8 cellular contexts compared by ENCODE assay signal in genomic region chr12:48105321-48105866, GRCh38. TPM values are rescaled to one million over a fixed set of nuclear protein-coding genes. Genes with fewer than 3 reads are reported as not detected.
DNase-seq lines count a peak whose midpoint lies in the region; ATAC-seq and TF ChIP-seq lines count a peak whose summit lies in the region.

No MANE protein-coding gene starts in this region.

- H3K9me3 ChIP-seq in liver (ENCODE audit: control insufficient read depth in 4 of 4, low read length in 3 of 4): no peaks in the 10 kb centered on the region

- H3K27ac ChIP-seq in C4-2B: peak overlapping the region; percentile 95
- H3K27ac ChIP-seq in brain microvascular endothelial cell: peak overlapping the region; percentile 96
- peak overlapping the region; percentile 85 to 95 for H3K27ac ChIP-seq in liver (ENCODE audit: low read depth in 1 of 2, low read length in 2 of 2)

- in situ Hi-C loops in brain microvascular endothelial cell (cut with HindIII; ENCODE audit: low pct_ligation_motif_present, low sequenced_read_pairs): no loop called here

- DNase-seq in T-helper 2 cell: peak; percentile 9 to 56 (median 45)
- peak; percentile 7 for DNase-seq in brain microvascular endothelial cell
- DNase-seq in stimulated activated CD8-positive, alpha-beta memory T cell treated with anti-CD3 and anti-CD28 coated beads, Interleukin-7, amount 100 ng/mL, for 24 hours (ENCODE audit: low read depth): peak; percentile 22
- DNase-seq in NK-92 treated with Interleukin-12 subunit alpha and Interleukin-12 subunit beta, amount 100 ng/mL, for 24 hours (lab: John Stamatoyannopoulos, UW): no peak

- under 1% methylated on average over 30 of the region's 30 CpGs for WGBS in liver

- H3K4me3 ChIP-seq in brain microvascular endothelial cell (ENCODE audit: low read depth, low read length) (peak overlapping the region; percentile 89), liver (ENCODE audit: low read depth in 1 of 3, low read length in 3 of 3) (peak overlapping the region; percentile 90 to 99 (median 98))

- H3K36me3 ChIP-seq in brain microvascular endothelial cell (replicated peaks) (no peaks in the 10 kb centered on the region), liver (ENCODE audit: control insufficient read depth in 4 of 4, insufficient read depth in 3 of 4, low read depth in 1 of 4, low read length in 3 of 4) (peaks cover 0 to 3% (median 0%) of the 10 kb centered on the region in 4 donors)

- peaks cover 0 to 19% (median 17%) of the 10 kb centered on the region in 4 donors for H3K4me1 ChIP-seq in liver (ENCODE audit: control insufficient read depth in 4 of 4, insufficient read depth in 4 of 4, low read length in 3 of 4)

- peak overlapping the region; percentile 76 to 97 for H3K9ac ChIP-seq in liver (ENCODE audit: low read depth in 1 of 2, low read length in 2 of 2)

- peak; percentile 29 for ATAC-seq in GM19438 (IDR thresholded peaks at IDR 0.05; ENCODE audit: low read depth, unreplicated experiment)
- ATAC-seq in HG03469 (IDR thresholded peaks at IDR 0.05; ENCODE audit: unreplicated experiment): peak; percentile 16

- no peak for TF ChIP-seq CTCF in C4-2B (conservative IDR thresholded peaks at IDR 0.05)
- no peak for TF ChIP-seq CTCF in brain microvascular endothelial cell (IDR thresholded peaks at IDR 0.05; ENCODE audit: low read depth, low read length, missing control alignments)
- TF ChIP-seq CTCF in liver (IDR thresholded peaks at IDR 0.05; ENCODE audit: low read depth, low read length, missing input control): no peak

- TF ChIP-seq RAD21 in liver (IDR thresholded peaks at IDR 0.05): no peak

- H3K27me3 ChIP-seq in brain microvascular endothelial cell (replicated peaks): no peaks in the 10 kb centered on the region
- H3K27me3 ChIP-seq in liver (ENCODE audit: control insufficient read depth in 4 of 4, insufficient read depth in 4 of 4, low read length in 3 of 4): no peaks in the 10 kb centered on the region

TF ChIP-seq in liver, 16 proteins besides CTCF, POLR2A, EP300 and RAD21:
- TF ChIP-seq NR2F2 (IDR thresholded peaks at IDR 0.05): no peak
- TF ChIP-seq ZBTB33 (IDR thresholded peaks at IDR 0.05): no peak
- no peak for TF ChIP-seq FOXA2 (IDR thresholded peaks at IDR 0.05)
- no peak for TF ChIP-seq FOXA1 (IDR thresholded peaks at IDR 0.05)
- no peak for TF ChIP-seq REST (IDR thresholded peaks at IDR 0.05)
- no peak for TF ChIP-seq EGR1 (IDR thresholded peaks at IDR 0.05; ENCODE audit: low read depth in 2 of 2)
- no peak for TF ChIP-seq SP1 (IDR thresholded peaks at IDR 0.05)
- no peak for TF ChIP-seq GABPA (IDR thresholded peaks at IDR 0.05 in 1 of 2, conservative IDR thresholded peaks at IDR 0.05 in 1 of 2)

RNA-seq across cellular contexts. Expression of gene SENP1, which starts 0.5 kb away (rescaled TPM):
- 10 to 100 TPM in 1 of 2 donors, 1 to 10 TPM in 1; 6.4 to 11.7 TPM for total RNA-seq in liver
- polyA plus RNA-seq in liver: 1 to 10 TPM; 1.4 to 2.1 TPM

RNA-seq across cellular contexts. Expression of gene PFKM, which starts 13.8 kb away (rescaled TPM):
- total RNA-seq in liver: 10 to 100 TPM in 1 of 2 donors, 1 to 10 TPM in 1; 6.4 to 23.9 TPM
- 1 to 10 TPM; 4.5 to 5.2 TPM for polyA plus RNA-seq in liver

RNA-seq across cellular contexts. Expression of gene ASB8, which starts 51.9 kb away (rescaled TPM):
- 10 to 100 TPM; 17.0 to 17.7 TPM for total RNA-seq in liver
- polyA plus RNA-seq in liver: 10 to 100 TPM; 18.6 to 23.5 TPM
